9 cellular contexts compared by ENCODE assay signal in the genomic region with DNA sequence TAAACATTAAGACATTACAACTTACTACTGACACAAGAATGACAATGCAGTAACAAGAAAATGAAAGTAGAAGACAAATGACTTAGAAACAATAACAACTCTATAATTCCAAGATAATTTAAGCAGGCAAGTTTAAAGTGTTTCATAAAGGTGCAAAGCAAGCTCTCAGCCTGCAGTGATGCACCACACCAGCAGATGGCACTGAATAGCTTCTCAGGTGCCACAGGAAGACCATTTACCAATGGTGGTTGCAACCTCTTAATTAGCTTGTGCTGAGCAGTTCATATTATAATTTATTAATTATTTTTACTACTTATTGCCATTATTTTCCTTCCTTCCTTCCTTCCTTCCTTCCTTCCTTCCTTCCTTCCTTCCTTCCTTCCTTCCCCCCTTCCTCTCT.
DNase-seq lines count a peak whose midpoint lies in the region; ATAC-seq and TF ChIP-seq lines count a peak whose summit lies in the region.
"Had no signal": no experiment of that assay in that cellular context is flagged by ENCODE, and none has a peak within 500 bp of the region (broad histone marks: within the 10 kb centered on the region; RNA-seq: fewer than 3 reads in every experiment).

No MANE protein-coding gene starts in this region.

- no peak overlapping the region for H3K4me3 ChIP-seq in Caco-2 (ENCODE audit: low read depth, low read length)
- H3K4me3 ChIP-seq in sigmoid colon, result no peak overlapping the region

- H3K4me3 Mint-ChIP-seq in Caco-2 (ENCODE audit: unreplicated experiment), result no peak overlapping the region
- H3K4me3 Mint-ChIP-seq in activated CD4-positive, alpha-beta memory T cell treated with anti-CD3 and anti-CD28 coated beads for 36 hours, result no peak overlapping the region
- H3K4me3 Mint-ChIP-seq: T-cell had no signal

- POLR2A ChIA-PET in Caco-2 (lab: Charles Lee), result no interaction called here
- POLR2A ChIA-PET in activated CD4-positive, alpha-beta memory T cell treated with anti-CD3 and anti-CD28 coated beads for 36 hours (lab: Charles Lee), result no interaction called here

- H3K9me3 ChIP-seq in Caco-2 (peaks cover 3% of the 10 kb centered on the region; the same call in 1 of the 2 replicates), sigmoid colon (no peaks in the 10 kb centered on the region)

- H3K27me3 ChIP-seq in Caco-2 (replicated peaks; ENCODE audit: control insufficient read depth, insufficient read depth, low read length), result no peaks in the 10 kb centered on the region
- H3K27me3 ChIP-seq in sigmoid colon, result no peaks in the 10 kb centered on the region

- no peak overlapping the region for H3K27ac ChIP-seq in sigmoid colon

- no TSS peak for BruUV-seq in Caco-2 (replicated peaks; lab: Mats Ljungman, UMichigan)

- DNase-seq in Caco-2 (peak; percentile 63 to 67), NCI-H2081 treated with DMSO at 0.1 percent for 48 hours (lab: John Stamatoyannopoulos, UW) (peak; percentile 26), globus pallidus (ENCODE audit: low spot score) (peak; percentile 29), sigmoid colon (no peak)
- DNase-seq in activated CD4-positive, alpha-beta memory T cell treated with anti-CD3 and anti-CD28 coated beads for 36 hours, result peak; percentile 51

- H3K36me3 Mint-ChIP-seq in Caco-2 (ENCODE audit: insufficient read depth, unreplicated experiment), result no peaks in the 10 kb centered on the region
- no peaks in the 10 kb centered on the region for H3K36me3 Mint-ChIP-seq in activated CD4-positive, alpha-beta memory T cell treated with anti-CD3 and anti-CD28 coated beads for 36 hours
- H3K36me3 Mint-ChIP-seq: T-cell had no signal

- H3K36me3 ChIP-seq in Caco-2 (ENCODE audit: control insufficient read depth, insufficient read depth, low read length), result no peaks in the 10 kb centered on the region
- H3K36me3 ChIP-seq in sigmoid colon, result no peaks in the 10 kb centered on the region

- no peak overlapping the region for H3K27ac Mint-ChIP-seq in Caco-2 (ENCODE audit: unreplicated experiment)
- H3K27ac Mint-ChIP-seq in activated CD4-positive, alpha-beta memory T cell treated with anti-CD3 and anti-CD28 coated beads for 36 hours, result no peak overlapping the region
- H3K27ac Mint-ChIP-seq: T-cell had no signal

- no peak for TF ChIP-seq EP300 in sigmoid colon (IDR thresholded peaks at IDR 0.05)

- CTCF ChIA-PET in Caco-2 (lab: Charles Lee), result interaction anchor here (0.5 to 1.6 kb wide), 19 partner anchors 12 to 1174 kb away, joined by 3 to 8 read pairs (median 4); no protein-coding TSS in a partner anchor
- CTCF ChIA-PET in activated CD4-positive, alpha-beta memory T cell treated with anti-CD3 and anti-CD28 coated beads for 36 hours (lab: Charles Lee), result interaction anchor here (0.7 to 1.4 kb wide), 3 partner anchors 399 to 1953 kb away, joined by 3 to 9 read pairs (median 3); no protein-coding TSS in a partner anchor

- H3K4me1 Mint-ChIP-seq in Caco-2 (ENCODE audit: low read depth, unreplicated experiment), result no peaks in the 10 kb centered on the region
- no peaks in the 10 kb centered on the region for H3K4me1 Mint-ChIP-seq in activated CD4-positive, alpha-beta memory T cell treated with anti-CD3 and anti-CD28 coated beads for 36 hours (ENCODE audit: low read depth)
- H3K4me1 Mint-ChIP-seq: T-cell had no signal

- H3K4me1 ChIP-seq in Caco-2, result no peaks in the 10 kb centered on the region
- no peaks in the 10 kb centered on the region for H3K4me1 ChIP-seq in sigmoid colon

- H3K27me3 Mint-ChIP-seq in Caco-2 (ENCODE audit: insufficient read depth, unreplicated experiment), result peaks cover 13% of the 10 kb centered on the region
- no peaks in the 10 kb centered on the region for H3K27me3 Mint-ChIP-seq in activated CD4-positive, alpha-beta memory T cell treated with anti-CD3 and anti-CD28 coated beads for 36 hours

- intact Hi-C loops in Caco-2 (cut with micrococcal nuclease; ENCODE audit: unreplicated experiment) (loop anchor here (1.0 kb wide), 2 partner anchors 23 to 214 kb away; no protein-coding TSS in a partner anchor), sigmoid colon (cut with DNase I) (no loop called here)
- intact Hi-C loops in activated CD4-positive, alpha-beta memory T cell treated with anti-CD3 and anti-CD28 coated beads for 36 hours (cut with micrococcal nuclease), result no loop called here

- TF ChIP-seq CTCF in Caco-2 (IDR thresholded peaks at IDR 0.05; ENCODE audit: insufficient read depth in 1 of 2, low read depth in 1 of 2, low read length in 1 of 2, severe bottlenecking in 1 of 2, unreplicated experiment in 1 of 2), result peak; percentile 90 to 97
- TF ChIP-seq CTCF in sigmoid colon (IDR thresholded peaks at IDR 0.05), result peak in 3 of 4 experiments; percentile 47 to 63 (median 49)

- H3K9me3 Mint-ChIP-seq in Caco-2 (ENCODE audit: unreplicated experiment), result peaks cover 10% of the 10 kb centered on the region
- H3K9me3 Mint-ChIP-seq in activated CD4-positive, alpha-beta memory T cell treated with anti-CD3 and anti-CD28 coated beads for 36 hours, result peaks cover 8% of the 10 kb centered on the region

- ATAC-seq in GM19395 (IDR thresholded peaks at IDR 0.05; ENCODE audit: unreplicated experiment) (peak; percentile 49), HG02840 (IDR thresholded peaks at IDR 0.05; ENCODE audit: low FRiP score, unreplicated experiment) (no peak)
- no peak for ATAC-seq in activated CD4-positive, CD25-positive, alpha-beta regulatory T cell treated with anti-CD3 and anti-CD28 coated beads, Interleukin-2, amount 50 U/mL, for 24 hours
- ATAC-seq: T-cell had no signal

- TF ChIP-seq POLR2A in sigmoid colon (IDR thresholded peaks at IDR 0.05), result no peak
